Comparison of ENCODE assay signal across 8 cellular contexts in the genomic region with DNA sequence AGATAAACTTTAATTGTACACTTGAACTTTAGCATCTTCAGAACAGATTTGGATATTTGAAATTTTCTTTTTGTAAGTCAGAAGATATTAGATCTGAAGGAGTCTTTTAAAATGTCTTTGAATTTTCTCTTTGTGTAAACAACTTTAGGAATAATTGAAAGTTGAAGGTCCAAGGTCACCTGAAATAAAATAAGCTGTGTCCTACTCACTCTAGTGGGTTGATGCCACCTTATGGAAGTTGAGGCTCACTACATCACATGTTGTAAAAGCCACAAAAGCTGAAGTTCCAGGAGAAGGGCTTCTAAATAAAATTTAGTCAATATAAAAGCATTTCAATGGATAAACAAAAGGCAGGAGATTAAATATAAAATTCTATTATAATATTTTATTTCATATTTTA.
DNase-seq lines count a peak whose midpoint lies in the region; ATAC-seq and TF ChIP-seq lines count a peak whose summit lies in the region.

No MANE protein-coding gene starts in this region.

- H3K9me3 ChIP-seq in BE2C (no peaks in the 10 kb centered on the region), aorta (ENCODE audit: control insufficient read depth, low read length) (no peaks in the 10 kb centered on the region)

- in situ Hi-C loops in SK-MEL-5 (cut with HindIII; ENCODE audit: low pct_unique_long_range_greater_than_20kb, low sequenced_read_pairs), result no loop called here

- H3K4me1 ChIP-seq in BE2C (no peaks in the 10 kb centered on the region), aorta (ENCODE audit: control insufficient read depth in 1 of 2, insufficient read depth in 2 of 2, low read length in 2 of 2) (no peaks in the 10 kb centered on the region)

- TF ChIP-seq CTCF in BE2C (IDR thresholded peaks at IDR 0.05; ENCODE audit: low read depth, low read length), result peak; percentile 59

- DNase-seq in BE2C, result no peak
- peak; percentile 73 for DNase-seq in SK-MEL-5 (ENCODE audit: low read depth, low spot score)
- peak; percentile 60 for DNase-seq in inferior parietal cortex (ENCODE audit: extremely low spot score)
- DNase-seq in posterior cingulate gyrus, result no peak
- no peak for DNase-seq in activated CD4-positive, alpha-beta T cell treated with anti-CD3 and anti-CD28 coated beads, Interleukin-2, amount 50 U/mL, for 4 hours
- DNase-seq in aorta, result no peak

- H3K36me3 ChIP-seq in BE2C (no peaks in the 10 kb centered on the region), aorta (ENCODE audit: control insufficient read depth in 1 of 2, insufficient read depth in 2 of 2, low read length in 1 of 2) (no peaks in the 10 kb centered on the region)

- no peak overlapping the region for H3K27ac ChIP-seq in aorta (ENCODE audit: low read depth in 1 of 2, low read length in 2 of 2)

- H3K4me3 ChIP-seq in BE2C (ENCODE audit: low read depth, low read length), result no peak overlapping the region
- H3K4me3 ChIP-seq in aorta (ENCODE audit: low read length in 2 of 2), result no peak overlapping the region

- intact Hi-C loops in posterior cingulate gyrus (cut with DNase I), result loop anchor here (2.0 to 10.0 kb wide), 2 partner anchors 121 to 229 kb away; a partner anchor contains a TSS
- intact Hi-C loops in aorta (cut with DNase I), result no loop called here

- ATAC-seq in GM18861 (IDR thresholded peaks at IDR 0.05; ENCODE audit: unreplicated experiment), result peak; percentile 76
- peak; percentile 81 for ATAC-seq in HG03442 (IDR thresholded peaks at IDR 0.05; ENCODE audit: unreplicated experiment)
- ATAC-seq in aorta (ENCODE audit: low FRiP score), result no peak

- H3K27me3 ChIP-seq in BE2C (no peaks in the 10 kb centered on the region), aorta (ENCODE audit: control insufficient read depth in 1 of 2, insufficient read depth in 2 of 2, low read length in 1 of 2) (no peaks in the 10 kb centered on the region)

Comparison
In these comparisons a context has a peak if more than half of its experiments do, and no peak if none do; other contexts are left out.
1. DNase-seq: peak in SK-MEL-5 (single experiment) and inferior parietal cortex (single experiment); none in BE2C (single experiment), posterior cingulate gyrus (0 of 10), activated CD4-positive, alpha-beta T cell treated with anti-CD3 and anti-CD28 coated beads, Interleukin-2, amount 50 U/mL, for 4 hours (0 of 2) and aorta (0 of 2).